In the genomic region with DNA sequence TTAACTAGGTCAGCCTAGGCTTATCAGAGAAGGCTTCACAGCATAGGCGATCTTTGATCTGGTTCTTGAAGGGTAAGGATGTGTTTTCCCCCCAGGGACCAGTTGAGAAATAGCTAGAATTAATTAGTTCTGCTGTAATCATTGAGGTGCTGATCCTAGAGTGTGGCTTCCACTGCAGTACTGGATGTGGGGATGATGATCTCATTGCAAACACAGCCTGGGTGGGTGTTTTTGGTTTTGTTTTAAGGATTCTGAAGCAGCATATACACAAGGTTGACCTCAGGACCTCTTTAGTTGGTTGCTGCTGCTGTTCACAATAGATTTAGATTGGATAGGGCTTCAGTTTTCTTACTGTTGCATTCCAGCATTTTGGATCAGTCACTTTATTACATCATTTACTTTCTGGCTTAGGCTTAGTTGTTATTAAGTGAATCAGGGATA, we compare ENCODE assay signal across 1 cellular context.
TF ChIP-seq lines count a peak whose summit lies in the region.

No MANE protein-coding gene starts in this region.

TF ChIP-seq in HEK293, 187 proteins besides CTCF, POLR2A, EP300 and RAD21 (continued from another document):
- TF ChIP-seq, protein P1, sequence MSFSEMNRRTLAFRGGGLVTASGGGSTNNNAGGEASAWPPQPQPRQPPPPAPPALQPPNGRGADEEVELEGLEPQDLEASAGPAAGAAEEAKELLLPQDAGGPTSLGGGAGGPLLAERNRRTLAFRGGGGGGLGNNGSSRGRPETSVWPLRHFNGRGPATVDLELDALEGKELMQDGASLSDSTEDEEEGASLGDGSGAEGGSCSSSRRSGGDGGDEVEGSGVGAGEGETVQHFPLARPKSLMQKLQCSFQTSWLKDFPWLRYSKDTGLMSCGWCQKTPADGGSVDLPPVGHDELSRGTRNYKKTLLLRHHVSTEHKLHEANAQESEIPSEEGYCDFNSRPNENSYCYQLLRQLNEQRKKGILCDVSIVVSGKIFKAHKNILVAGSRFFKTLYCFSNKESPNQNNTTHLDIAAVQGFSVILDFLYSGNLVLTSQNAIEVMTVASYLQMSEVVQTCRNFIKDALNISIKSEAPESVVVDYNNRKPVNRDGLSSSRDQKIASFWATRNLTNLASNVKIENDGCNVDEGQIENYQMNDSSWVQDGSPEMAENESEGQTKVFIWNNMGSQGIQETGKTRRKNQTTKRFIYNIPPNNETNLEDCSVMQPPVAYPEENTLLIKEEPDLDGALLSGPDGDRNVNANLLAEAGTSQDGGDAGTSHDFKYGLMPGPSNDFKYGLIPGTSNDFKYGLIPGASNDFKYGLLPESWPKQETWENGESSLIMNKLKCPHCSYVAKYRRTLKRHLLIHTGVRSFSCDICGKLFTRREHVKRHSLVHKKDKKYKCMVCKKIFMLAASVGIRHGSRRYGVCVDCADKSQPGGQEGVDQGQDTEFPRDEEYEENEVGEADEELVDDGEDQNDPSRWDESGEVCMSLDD (tag by site-specific recombination; IDR thresholded peaks at IDR 0.05) = no peak
- no peak for TF ChIP-seq FEZF1 (tag by site-specific recombination; IDR thresholded peaks at IDR 0.05)
- 0 out of 2 replicates have a peak, but pooled peaks have one; percentile 5 for TF ChIP-seq EGR2 (tag by site-specific recombination; IDR thresholded peaks at IDR 0.05; ENCODE audit: low read depth)
- peak; percentile 68; the same call in 1 of the 2 replicates for TF ChIP-seq ZNF629 (tag by site-specific recombination; IDR thresholded peaks at IDR 0.05)
- TF ChIP-seq, protein P2, sequence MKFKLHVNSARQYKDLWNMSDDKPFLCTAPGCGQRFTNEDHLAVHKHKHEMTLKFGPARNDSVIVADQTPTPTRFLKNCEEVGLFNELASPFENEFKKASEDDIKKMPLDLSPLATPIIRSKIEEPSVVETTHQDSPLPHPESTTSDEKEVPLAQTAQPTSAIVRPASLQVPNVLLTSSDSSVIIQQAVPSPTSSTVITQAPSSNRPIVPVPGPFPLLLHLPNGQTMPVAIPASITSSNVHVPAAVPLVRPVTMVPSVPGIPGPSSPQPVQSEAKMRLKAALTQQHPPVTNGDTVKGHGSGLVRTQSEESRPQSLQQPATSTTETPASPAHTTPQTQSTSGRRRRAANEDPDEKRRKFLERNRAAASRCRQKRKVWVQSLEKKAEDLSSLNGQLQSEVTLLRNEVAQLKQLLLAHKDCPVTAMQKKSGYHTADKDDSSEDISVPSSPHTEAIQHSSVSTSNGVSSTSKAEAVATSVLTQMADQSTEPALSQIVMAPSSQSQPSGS (tag by site-specific recombination; IDR thresholded peaks at IDR 0.05; ENCODE audit: low read depth) = peak; percentile 69
- TF ChIP-seq ZNF2 (tag by site-specific recombination; IDR thresholded peaks at IDR 0.05) = no peak
- TF ChIP-seq, protein P3, sequence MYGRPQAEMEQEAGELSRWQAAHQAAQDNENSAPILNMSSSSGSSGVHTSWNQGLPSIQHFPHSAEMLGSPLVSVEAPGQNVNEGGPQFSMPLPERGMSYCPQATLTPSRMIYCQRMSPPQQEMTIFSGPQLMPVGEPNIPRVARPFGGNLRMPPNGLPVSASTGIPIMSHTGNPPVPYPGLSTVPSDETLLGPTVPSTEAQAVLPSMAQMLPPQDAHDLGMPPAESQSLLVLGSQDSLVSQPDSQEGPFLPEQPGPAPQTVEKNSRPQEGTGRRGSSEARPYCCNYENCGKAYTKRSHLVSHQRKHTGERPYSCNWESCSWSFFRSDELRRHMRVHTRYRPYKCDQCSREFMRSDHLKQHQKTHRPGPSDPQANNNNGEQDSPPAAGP (tag by site-specific recombination; IDR thresholded peaks at IDR 0.05) = no peak
- 0 out of 2 replicates have a peak, but pooled peaks have one; percentile 44 for TF ChIP-seq ZNF24 (tag by site-specific recombination; IDR thresholded peaks at IDR 0.05)
- no peak for TF ChIP-seq ZNF121 (tag by site-specific recombination; IDR thresholded peaks at IDR 0.05)
- TF ChIP-seq SP7 (tag by site-specific recombination; IDR thresholded peaks at IDR 0.05) = peak; percentile 85
- peak; percentile 62 for TF ChIP-seq IKZF3 (tag by site-specific recombination; IDR thresholded peaks at IDR 0.05)
- TF ChIP-seq, protein P4, sequence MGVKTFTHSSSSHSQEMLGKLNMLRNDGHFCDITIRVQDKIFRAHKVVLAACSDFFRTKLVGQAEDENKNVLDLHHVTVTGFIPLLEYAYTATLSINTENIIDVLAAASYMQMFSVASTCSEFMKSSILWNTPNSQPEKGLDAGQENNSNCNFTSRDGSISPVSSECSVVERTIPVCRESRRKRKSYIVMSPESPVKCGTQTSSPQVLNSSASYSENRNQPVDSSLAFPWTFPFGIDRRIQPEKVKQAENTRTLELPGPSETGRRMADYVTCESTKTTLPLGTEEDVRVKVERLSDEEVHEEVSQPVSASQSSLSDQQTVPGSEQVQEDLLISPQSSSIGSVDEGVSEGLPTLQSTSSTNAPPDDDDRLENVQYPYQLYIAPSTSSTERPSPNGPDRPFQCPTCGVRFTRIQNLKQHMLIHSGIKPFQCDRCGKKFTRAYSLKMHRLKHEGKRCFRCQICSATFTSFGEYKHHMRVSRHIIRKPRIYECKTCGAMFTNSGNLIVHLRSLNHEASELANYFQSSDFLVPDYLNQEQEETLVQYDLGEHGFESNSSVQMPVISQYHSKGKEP (tag by site-specific recombination; IDR thresholded peaks at IDR 0.05) = 0 out of 2 replicates have a peak, but pooled peaks have one; percentile 38
- TF ChIP-seq ZNF394 (tag by site-specific recombination; IDR thresholded peaks at IDR 0.05; ENCODE audit: borderline replicate concordance) = peak; percentile 24; the same call in 1 of the 2 replicates
- TF ChIP-seq, protein P5, sequence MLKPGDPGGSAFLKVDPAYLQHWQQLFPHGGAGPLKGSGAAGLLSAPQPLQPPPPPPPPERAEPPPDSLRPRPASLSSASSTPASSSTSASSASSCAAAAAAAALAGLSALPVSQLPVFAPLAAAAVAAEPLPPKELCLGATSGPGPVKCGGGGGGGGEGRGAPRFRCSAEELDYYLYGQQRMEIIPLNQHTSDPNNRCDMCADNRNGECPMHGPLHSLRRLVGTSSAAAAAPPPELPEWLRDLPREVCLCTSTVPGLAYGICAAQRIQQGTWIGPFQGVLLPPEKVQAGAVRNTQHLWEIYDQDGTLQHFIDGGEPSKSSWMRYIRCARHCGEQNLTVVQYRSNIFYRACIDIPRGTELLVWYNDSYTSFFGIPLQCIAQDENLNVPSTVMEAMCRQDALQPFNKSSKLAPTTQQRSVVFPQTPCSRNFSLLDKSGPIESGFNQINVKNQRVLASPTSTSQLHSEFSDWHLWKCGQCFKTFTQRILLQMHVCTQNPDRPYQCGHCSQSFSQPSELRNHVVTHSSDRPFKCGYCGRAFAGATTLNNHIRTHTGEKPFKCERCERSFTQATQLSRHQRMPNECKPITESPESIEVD (tag by site-specific recombination; IDR thresholded peaks at IDR 0.05) = peak; percentile 45
- TF ChIP-seq ZNF701 (tag by site-specific recombination; IDR thresholded peaks at IDR 0.05) = no peak
- no peak for TF ChIP-seq ZNF10 (tag by site-specific recombination; IDR thresholded peaks at IDR 0.05)
- no peak for TF ChIP-seq ZNF549 (tag by site-specific recombination; IDR thresholded peaks at IDR 0.05)
- TF ChIP-seq ZNF302 (tag by site-specific recombination; IDR thresholded peaks at IDR 0.05; ENCODE audit: low read depth) = no peak
- 0 out of 2 replicates have a peak, but pooled peaks have one; percentile 31 for TF ChIP-seq TRIM28 (IDR thresholded peaks at IDR 0.05; ENCODE audit: borderline replicate concordance, low read length)
- no peak for TF ChIP-seq ZFP69B (tag by site-specific recombination; IDR thresholded peaks at IDR 0.05)
- TF ChIP-seq ZFP3 (tag by site-specific recombination; IDR thresholded peaks at IDR 0.05; ENCODE audit: low read depth) = no peak
- TF ChIP-seq ZNF544 (tag by site-specific recombination; IDR thresholded peaks at IDR 0.05) = no peak
- no peak for TF ChIP-seq ZNF555 (tag by site-specific recombination; conservative IDR thresholded peaks at IDR 0.05)
- TF ChIP-seq ZXDB (tag by site-specific recombination; IDR thresholded peaks at IDR 0.05) = 0 out of 2 replicates have a peak, but pooled peaks have one; percentile 18
- TF ChIP-seq ZNF660 (tag by site-specific recombination; IDR thresholded peaks at IDR 0.05) = 0 out of 2 replicates have a peak, but pooled peaks have one; percentile 18
- TF ChIP-seq ZNF19 (tag by site-specific recombination; IDR thresholded peaks at IDR 0.05; ENCODE audit: low read depth) = no peak
- no peak for TF ChIP-seq ZNF791 (tag by site-specific recombination; IDR thresholded peaks at IDR 0.05)
- TF ChIP-seq, protein P6, sequence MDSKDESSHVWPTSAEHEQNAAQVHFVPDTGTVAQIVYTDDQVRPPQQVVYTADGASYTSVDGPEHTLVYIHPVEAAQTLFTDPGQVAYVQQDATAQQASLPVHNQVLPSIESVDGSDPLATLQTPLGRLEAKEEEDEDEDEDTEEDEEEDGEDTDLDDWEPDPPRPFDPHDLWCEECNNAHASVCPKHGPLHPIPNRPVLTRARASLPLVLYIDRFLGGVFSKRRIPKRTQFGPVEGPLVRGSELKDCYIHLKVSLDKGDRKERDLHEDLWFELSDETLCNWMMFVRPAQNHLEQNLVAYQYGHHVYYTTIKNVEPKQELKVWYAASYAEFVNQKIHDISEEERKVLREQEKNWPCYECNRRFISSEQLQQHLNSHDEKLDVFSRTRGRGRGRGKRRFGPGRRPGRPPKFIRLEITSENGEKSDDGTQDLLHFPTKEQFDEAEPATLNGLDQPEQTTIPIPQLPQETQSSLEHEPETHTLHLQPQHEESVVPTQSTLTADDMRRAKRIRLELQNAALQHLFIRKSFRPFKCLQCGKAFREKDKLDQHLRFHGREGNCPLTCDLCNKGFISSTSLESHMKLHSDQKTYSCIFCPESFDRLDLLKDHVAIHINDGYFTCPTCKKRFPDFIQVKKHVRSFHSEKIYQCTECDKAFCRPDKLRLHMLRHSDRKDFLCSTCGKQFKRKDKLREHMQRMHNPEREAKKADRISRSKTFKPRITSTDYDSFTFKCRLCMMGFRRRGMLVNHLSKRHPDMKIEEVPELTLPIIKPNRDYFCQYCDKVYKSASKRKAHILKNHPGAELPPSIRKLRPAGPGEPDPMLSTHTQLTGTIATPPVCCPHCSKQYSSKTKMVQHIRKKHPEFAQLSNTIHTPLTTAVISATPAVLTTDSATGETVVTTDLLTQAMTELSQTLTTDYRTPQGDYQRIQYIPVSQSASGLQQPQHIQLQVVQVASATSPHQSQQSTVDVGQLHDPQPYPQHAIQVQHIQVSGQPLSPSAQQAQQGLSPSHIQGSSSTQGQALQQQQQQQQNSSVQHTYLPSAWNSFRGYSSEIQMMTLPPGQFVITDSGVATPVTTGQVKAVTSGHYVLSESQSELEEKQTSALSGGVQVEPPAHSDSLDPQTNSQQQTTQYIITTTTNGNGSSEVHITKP (tag by site-specific recombination; IDR thresholded peaks at IDR 0.05) = 0 out of 2 replicates have a peak, but pooled peaks have one; percentile 39
- TF ChIP-seq, protein P7, sequence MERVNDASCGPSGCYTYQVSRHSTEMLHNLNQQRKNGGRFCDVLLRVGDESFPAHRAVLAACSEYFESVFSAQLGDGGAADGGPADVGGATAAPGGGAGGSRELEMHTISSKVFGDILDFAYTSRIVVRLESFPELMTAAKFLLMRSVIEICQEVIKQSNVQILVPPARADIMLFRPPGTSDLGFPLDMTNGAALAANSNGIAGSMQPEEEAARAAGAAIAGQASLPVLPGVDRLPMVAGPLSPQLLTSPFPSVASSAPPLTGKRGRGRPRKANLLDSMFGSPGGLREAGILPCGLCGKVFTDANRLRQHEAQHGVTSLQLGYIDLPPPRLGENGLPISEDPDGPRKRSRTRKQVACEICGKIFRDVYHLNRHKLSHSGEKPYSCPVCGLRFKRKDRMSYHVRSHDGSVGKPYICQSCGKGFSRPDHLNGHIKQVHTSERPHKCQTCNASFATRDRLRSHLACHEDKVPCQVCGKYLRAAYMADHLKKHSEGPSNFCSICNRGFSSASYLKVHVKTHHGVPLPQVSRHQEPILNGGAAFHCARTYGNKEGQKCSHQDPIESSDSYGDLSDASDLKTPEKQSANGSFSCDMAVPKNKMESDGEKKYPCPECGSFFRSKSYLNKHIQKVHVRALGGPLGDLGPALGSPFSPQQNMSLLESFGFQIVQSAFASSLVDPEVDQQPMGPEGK (tag by site-specific recombination; IDR thresholded peaks at IDR 0.05) = peak; percentile 41; the same call in 1 of the 2 replicates
TF ChIP-seq in HEK293: peak in this region for 24.
